In the genomic region with DNA sequence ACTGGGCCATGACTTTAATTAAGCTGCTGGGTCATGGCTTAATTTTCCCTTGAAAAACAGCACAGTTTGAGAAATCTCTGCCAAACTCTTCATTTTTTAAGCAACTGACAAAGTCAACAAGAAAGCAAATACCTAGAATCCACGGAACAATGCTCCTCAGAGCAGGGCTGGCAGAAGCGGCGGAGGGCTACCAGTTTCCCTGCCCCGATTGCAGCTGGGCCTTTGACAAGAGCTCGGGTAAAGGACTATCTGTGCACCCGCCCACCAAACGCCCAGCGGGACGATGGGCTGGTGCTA, we compare ENCODE assay signal across 8 cellular contexts. TPM values are rescaled to one million over a fixed set of nuclear protein-coding genes. Genes with fewer than 3 reads are reported as not detected.
A peak's percentile ranks its signal among the peaks of the same experiment; 100 is the strongest.
DNase-seq lines count a peak whose midpoint lies in the region; ATAC-seq, FAIRE-seq and TF ChIP-seq lines count a peak whose summit lies in the region.

No MANE protein-coding gene starts in this region.

- H3K9me3 ChIP-seq in DOHH2 (ENCODE audit: control insufficient read depth, insufficient read depth, low read length), result no peaks in the 10 kb centered on the region
- H3K9me3 ChIP-seq in muscle layer of duodenum (ENCODE audit: control insufficient read depth in 1 of 2, low read length in 2 of 2), result no peaks in the 10 kb centered on the region

- no peak for FAIRE-seq in GM12892 (lab: Jason Lieb, UNC)

- peak overlapping the region; percentile 58 for H3K27ac ChIP-seq in DOHH2 (ENCODE audit: low read depth, low read length)
- H3K27ac ChIP-seq in muscle layer of duodenum (ENCODE audit: low read length), result peak overlapping the region; percentile 76

- H3K79me2 ChIP-seq in DOHH2 (ENCODE audit: control insufficient read depth, low read length), result peaks cover 53% of the 10 kb centered on the region

- peaks cover 16% of the 10 kb centered on the region for H3F3A ChIP-seq in DOHH2 (ENCODE audit: control insufficient read depth, insufficient read depth)

- no peaks in the 10 kb centered on the region for H3K9me2 ChIP-seq in DOHH2 (replicated peaks; ENCODE audit: control insufficient read depth, low read length)

- DNase-seq in NAMALWA (ENCODE audit: low spot score), result peak; percentile 95
- DNase-seq in dermis blood vessel endothelial cell, result peak; percentile 71
- DNase-seq in GM12892 (ENCODE audit: insufficient read length), result no peak
- DNase-seq in NCI-H748 treated with DMSO at 0.1 percent for 48 hours (lab: John Stamatoyannopoulos, UW), result no peak
- DNase-seq in NCI-H1105 (lab: John Stamatoyannopoulos, UW), result no peak

- no peaks in the 10 kb centered on the region for H4K20me1 ChIP-seq in DOHH2 (ENCODE audit: control insufficient read depth, insufficient read depth, low read depth, low read length)

- H3K4me3 ChIP-seq in DOHH2 (ENCODE audit: low read length) (peak overlapping the region; percentile 92), muscle layer of duodenum (ENCODE audit: low read depth in 1 of 2, low read length in 2 of 2) (peak overlapping the region; percentile 83 to 85)

- peak overlapping the region; percentile 92 for H3K4me2 ChIP-seq in DOHH2 (ENCODE audit: low read length)

- TF ChIP-seq CTCF in DOHH2 (IDR thresholded peaks at IDR 0.05; ENCODE audit: low read depth, low read length, poor library complexity, severe bottlenecking), result no peak

- no peak for ATAC-seq in GM21717 (IDR thresholded peaks at IDR 0.05; ENCODE audit: unreplicated experiment)

- no peaks in the 10 kb centered on the region for H3K27me3 ChIP-seq in DOHH2 (ENCODE audit: control insufficient read depth, low read length)
- no peaks in the 10 kb centered on the region for H3K27me3 ChIP-seq in muscle layer of duodenum (ENCODE audit: low read depth, low read length)

- H3K4me1 ChIP-seq in DOHH2 (ENCODE audit: control insufficient read depth, low read length) (peaks cover 38% of the 10 kb centered on the region), muscle layer of duodenum (ENCODE audit: control insufficient read depth in 1 of 2, insufficient read depth in 2 of 2, low read length in 2 of 2) (peaks cover 7 to 48% of the 10 kb centered on the region in 2 donors)

- no peak for TF ChIP-seq POLR2A in GM12892 (IDR thresholded peaks at IDR 0.05; ENCODE audit: low read depth, low read length)

- no peaks in the 10 kb centered on the region for H3K36me3 ChIP-seq in DOHH2 (ENCODE audit: control insufficient read depth, low read length)
- H3K36me3 ChIP-seq in muscle layer of duodenum (ENCODE audit: control insufficient read depth in 1 of 2, insufficient read depth in 2 of 2, low read length in 2 of 2), result no peaks in the 10 kb centered on the region

RNA-seq across cellular contexts. Expression of gene GOLIM4, which starts 1.2 kb away (rescaled TPM):
- total RNA-seq in dermis blood vessel endothelial cell, result 35.6 and 42.8 TPM in 2 replicates
- polyA plus RNA-seq in GM12892 (2012; ENCODE audit: missing spikeins), result 14.4 TPM

Comparison
In these comparisons a context has a peak if more than half of its experiments do, and no peak if none do; other contexts are left out.
1. DNase-seq: peak in NAMALWA (single experiment) and dermis blood vessel endothelial cell (single experiment); none in GM12892 (single experiment), NCI-H748 treated with DMSO at 0.1 percent for 48 hours (single experiment) and NCI-H1105 (single experiment).